ENCODE assay signal across 1 cellular context in the genomic region with DNA sequence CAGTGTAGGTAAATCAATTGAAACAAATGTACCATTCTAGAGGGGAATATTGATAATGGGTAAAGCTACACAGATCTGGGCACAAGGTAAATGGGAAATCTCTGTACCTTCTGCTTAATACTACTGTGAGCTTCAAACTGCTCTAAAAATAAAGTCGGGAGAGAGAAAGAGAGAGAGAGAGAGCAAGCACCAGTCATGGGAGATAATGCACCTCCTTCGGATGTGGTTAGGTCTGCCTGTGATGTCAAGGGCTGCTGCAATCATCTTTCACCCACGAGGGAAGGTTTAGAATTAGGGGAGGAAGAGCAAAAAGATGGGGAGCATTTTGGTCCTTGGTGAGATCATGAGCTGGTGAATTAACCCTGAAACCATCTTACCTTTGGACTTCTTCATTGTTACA.
TF ChIP-seq lines count a peak whose summit lies in the region.

No MANE protein-coding gene starts in this region.

TF ChIP-seq in K562, 482 proteins besides CTCF, POLR2A, EP300 and RAD21 (continued from another document and continues in another):
- TF ChIP-seq CEBPG (CRISPR knock-in tag; IDR thresholded peaks at IDR 0.05) (peak; percentile 57; the same call in 1 of the 2 replicates), CEBPG (tag; conservative IDR thresholded peaks at IDR 0.05 in 1 of 2, IDR thresholded peaks at IDR 0.05 in 1 of 2) (0 out of 4 replicates have a peak, but pooled peaks of 1 of the 2 experiments have one; percentile 36), CBX8 (IDR thresholded peaks at IDR 0.05; ENCODE audit: borderline replicate concordance, extremely low read depth, low read depth, low read length, poor library complexity, severe bottlenecking) (no peak), KAT8 (IDR thresholded peaks at IDR 0.05; ENCODE audit: low read depth) (no peak), CBX5 (IDR thresholded peaks at IDR 0.05; ENCODE audit: borderline replicate concordance, low read depth) (no peak), YY1 (IDR thresholded peaks at IDR 0.05; ENCODE audit: borderline replicate concordance in 1 of 3, control insufficient read depth in 1 of 3, extremely low read depth in 1 of 3, insufficient read depth in 3 of 3, insufficient read length in 1 of 3, insufficient replicate concordance in 2 of 3, low read depth in 1 of 3, low read length in 2 of 3) (no peak), BDP1 (IDR thresholded peaks at IDR 0.05; ENCODE audit: insufficient read depth, insufficient read length) (no peak), CREBBP (IDR thresholded peaks at IDR 0.05; ENCODE audit: low read depth, low read length) (no peak), ZFP30 (CRISPR knock-in tag; IDR thresholded peaks at IDR 0.05; ENCODE audit: borderline replicate concordance) (no peak), RCOR1 (IDR thresholded peaks at IDR 0.05; ENCODE audit: borderline replicate concordance in 1 of 2, low read depth in 2 of 2, low read length in 2 of 2) (peak in 1 of 2 experiments; percentile 74; a peak in 2 of 4 replicates), ZBTB17 (CRISPR knock-in tag; IDR thresholded peaks at IDR 0.05) (no peak), MCM7 (IDR thresholded peaks at IDR 0.05) (no peak), NFE2 (IDR thresholded peaks at IDR 0.05; ENCODE audit: low read depth) (peak; percentile 36; the same call in 1 of the 2 replicates), CBFB (CRISPR knock-in tag; IDR thresholded peaks at IDR 0.05) (no peak), MYBL2 (IDR thresholded peaks at IDR 0.05; ENCODE audit: low read depth) (no peak), MYBL2 (CRISPR knock-in tag; IDR thresholded peaks at IDR 0.05; ENCODE audit: borderline replicate concordance) (no peak), GTF2F1 (IDR thresholded peaks at IDR 0.05; ENCODE audit: low read depth, low read length) (no peak), CBX3 (IDR thresholded peaks at IDR 0.05; ENCODE audit: borderline replicate concordance in 1 of 2, low read length in 2 of 2) (peak in 1 of 2 experiments; percentile 29; a peak in 1 of 3 replicates), CBX2 (IDR thresholded peaks at IDR 0.05; ENCODE audit: insufficient read depth, low read length, poor library complexity, severe bottlenecking) (no peak), GTF2E2 (tag; IDR thresholded peaks at IDR 0.05) (0 out of 2 replicates have a peak, but pooled peaks have one; percentile 37), GABPB2 (CRISPR knock-in tag; conservative IDR thresholded peaks at IDR 0.05) (no peak), ZNF124 (CRISPR knock-in tag; IDR thresholded peaks at IDR 0.05) (no peak), RBM34 (IDR thresholded peaks at IDR 0.05; ENCODE audit: borderline replicate concordance, insufficient read depth, low read length) (no peak), HDAC3 (IDR thresholded peaks at IDR 0.05; ENCODE audit: borderline replicate concordance, partially characterized antibody) (no peak), HOXB6 (CRISPR knock-in tag; IDR thresholded peaks at IDR 0.05; ENCODE audit: borderline replicate concordance) (no peak), PTRF (tag; IDR thresholded peaks at IDR 0.05) (no peak), ZNF41 (CRISPR knock-in tag; conservative IDR thresholded peaks at IDR 0.05) (no peak), TRIM24 (IDR thresholded peaks at IDR 0.05) (0 out of 4 replicates have a peak, but pooled peaks of 1 of the 2 experiments have one; percentile 24), NFIC (IDR thresholded peaks at IDR 0.05) (no peak), C11orf30 (IDR thresholded peaks at IDR 0.05; ENCODE audit: low read depth) (no peak), FOXP1 (CRISPR knock-in tag; IDR thresholded peaks at IDR 0.05) (no peak), MAFF (IDR thresholded peaks at IDR 0.05; ENCODE audit: low read length) (no peak), MTA2 (IDR thresholded peaks at IDR 0.05; ENCODE audit: low read depth) (0 out of 2 replicates have a peak, but pooled peaks have one; percentile 12), ATF1 (CRISPR knock-in tag; IDR thresholded peaks at IDR 0.05) (no peak), ATF1 (tag; IDR thresholded peaks at IDR 0.05) (peak; percentile 44), KLF6 (CRISPR knock-in tag; IDR thresholded peaks at IDR 0.05; ENCODE audit: borderline replicate concordance) (no peak), SUPT5H (IDR thresholded peaks at IDR 0.05) (no peak), PHF21A (IDR thresholded peaks at IDR 0.05; ENCODE audit: borderline replicate concordance, low read depth) (no peak), L3MBTL2 (IDR thresholded peaks at IDR 0.05) (no peak; the same call in 1 of the 2 replicates), KLF1 (tag; IDR thresholded peaks at IDR 0.05) (no peak), FOXK1 (CRISPR knock-in tag; IDR thresholded peaks at IDR 0.05; ENCODE audit: borderline replicate concordance) (no peak), DPF2 (IDR thresholded peaks at IDR 0.05) (peak; percentile 66), NUFIP1 (IDR thresholded peaks at IDR 0.05; ENCODE audit: partially characterized antibody) (no peak), CTBP1 (IDR thresholded peaks at IDR 0.05; ENCODE audit: borderline replicate concordance) (peak; percentile 58; the same call in 1 of the 2 replicates), ILK (tag; IDR thresholded peaks at IDR 0.05; ENCODE audit: borderline replicate concordance, low read depth) (no peak), MEF2D (tag; conservative IDR thresholded peaks at IDR 0.05; ENCODE audit: low read depth) (peak; percentile 77), MYC (IDR thresholded peaks at IDR 0.05; ENCODE audit: low read depth, low read length) (peak; percentile 28; the same call in 1 of the 2 replicates), MYC (CRISPR knock-in tag; IDR thresholded peaks at IDR 0.05; ENCODE audit: borderline replicate concordance, low read depth) (no peak), ZNF57 (CRISPR knock-in tag; IDR thresholded peaks at IDR 0.05) (no peak), ZNF699 (CRISPR knock-in tag; IDR thresholded peaks at IDR 0.05; ENCODE audit: insufficient replicate concordance) (no peak), SMAD4 (CRISPR knock-in tag; conservative IDR thresholded peaks at IDR 0.05) (no peak), DACH1 (IDR thresholded peaks at IDR 0.05; ENCODE audit: partially characterized antibody) (no peak), TOE1 (IDR thresholded peaks at IDR 0.05; ENCODE audit: borderline replicate concordance) (no peak), TOE1 (CRISPR knock-in tag; IDR thresholded peaks at IDR 0.05; ENCODE audit: borderline replicate concordance, low read depth) (no peak)
- TF ChIP-seq, protein P1, sequence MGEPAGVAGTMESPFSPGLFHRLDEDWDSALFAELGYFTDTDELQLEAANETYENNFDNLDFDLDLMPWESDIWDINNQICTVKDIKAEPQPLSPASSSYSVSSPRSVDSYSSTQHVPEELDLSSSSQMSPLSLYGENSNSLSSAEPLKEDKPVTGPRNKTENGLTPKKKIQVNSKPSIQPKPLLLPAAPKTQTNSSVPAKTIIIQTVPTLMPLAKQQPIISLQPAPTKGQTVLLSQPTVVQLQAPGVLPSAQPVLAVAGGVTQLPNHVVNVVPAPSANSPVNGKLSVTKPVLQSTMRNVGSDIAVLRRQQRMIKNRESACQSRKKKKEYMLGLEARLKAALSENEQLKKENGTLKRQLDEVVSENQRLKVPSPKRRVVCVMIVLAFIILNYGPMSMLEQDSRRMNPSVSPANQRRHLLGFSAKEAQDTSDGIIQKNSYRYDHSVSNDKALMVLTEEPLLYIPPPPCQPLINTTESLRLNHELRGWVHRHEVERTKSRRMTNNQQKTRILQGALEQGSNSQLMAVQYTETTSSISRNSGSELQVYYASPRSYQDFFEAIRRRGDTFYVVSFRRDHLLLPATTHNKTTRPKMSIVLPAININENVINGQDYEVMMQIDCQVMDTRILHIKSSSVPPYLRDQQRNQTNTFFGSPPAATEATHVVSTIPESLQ (CRISPR knock-in tag; IDR thresholded peaks at IDR 0.05), result no peak
- TF ChIP-seq, protein P2, sequence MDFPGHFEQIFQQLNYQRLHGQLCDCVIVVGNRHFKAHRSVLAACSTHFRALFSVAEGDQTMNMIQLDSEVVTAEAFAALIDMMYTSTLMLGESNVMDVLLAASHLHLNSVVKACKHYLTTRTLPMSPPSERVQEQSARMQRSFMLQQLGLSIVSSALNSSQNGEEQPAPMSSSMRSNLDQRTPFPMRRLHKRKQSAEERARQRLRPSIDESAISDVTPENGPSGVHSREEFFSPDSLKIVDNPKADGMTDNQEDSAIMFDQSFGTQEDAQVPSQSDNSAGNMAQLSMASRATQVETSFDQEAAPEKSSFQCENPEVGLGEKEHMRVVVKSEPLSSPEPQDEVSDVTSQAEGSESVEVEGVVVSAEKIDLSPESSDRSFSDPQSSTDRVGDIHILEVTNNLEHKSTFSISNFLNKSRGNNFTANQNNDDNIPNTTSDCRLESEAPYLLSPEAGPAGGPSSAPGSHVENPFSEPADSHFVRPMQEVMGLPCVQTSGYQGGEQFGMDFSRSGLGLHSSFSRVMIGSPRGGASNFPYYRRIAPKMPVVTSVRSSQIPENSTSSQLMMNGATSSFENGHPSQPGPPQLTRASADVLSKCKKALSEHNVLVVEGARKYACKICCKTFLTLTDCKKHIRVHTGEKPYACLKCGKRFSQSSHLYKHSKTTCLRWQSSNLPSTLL (IDR thresholded peaks at IDR 0.05), result no peak
- TF ChIP-seq, protein P3, sequence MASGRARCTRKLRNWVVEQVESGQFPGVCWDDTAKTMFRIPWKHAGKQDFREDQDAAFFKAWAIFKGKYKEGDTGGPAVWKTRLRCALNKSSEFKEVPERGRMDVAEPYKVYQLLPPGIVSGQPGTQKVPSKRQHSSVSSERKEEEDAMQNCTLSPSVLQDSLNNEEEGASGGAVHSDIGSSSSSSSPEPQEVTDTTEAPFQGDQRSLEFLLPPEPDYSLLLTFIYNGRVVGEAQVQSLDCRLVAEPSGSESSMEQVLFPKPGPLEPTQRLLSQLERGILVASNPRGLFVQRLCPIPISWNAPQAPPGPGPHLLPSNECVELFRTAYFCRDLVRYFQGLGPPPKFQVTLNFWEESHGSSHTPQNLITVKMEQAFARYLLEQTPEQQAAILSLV (tag; IDR thresholded peaks at IDR 0.05), result no peak
- TF ChIP-seq, protein P4, sequence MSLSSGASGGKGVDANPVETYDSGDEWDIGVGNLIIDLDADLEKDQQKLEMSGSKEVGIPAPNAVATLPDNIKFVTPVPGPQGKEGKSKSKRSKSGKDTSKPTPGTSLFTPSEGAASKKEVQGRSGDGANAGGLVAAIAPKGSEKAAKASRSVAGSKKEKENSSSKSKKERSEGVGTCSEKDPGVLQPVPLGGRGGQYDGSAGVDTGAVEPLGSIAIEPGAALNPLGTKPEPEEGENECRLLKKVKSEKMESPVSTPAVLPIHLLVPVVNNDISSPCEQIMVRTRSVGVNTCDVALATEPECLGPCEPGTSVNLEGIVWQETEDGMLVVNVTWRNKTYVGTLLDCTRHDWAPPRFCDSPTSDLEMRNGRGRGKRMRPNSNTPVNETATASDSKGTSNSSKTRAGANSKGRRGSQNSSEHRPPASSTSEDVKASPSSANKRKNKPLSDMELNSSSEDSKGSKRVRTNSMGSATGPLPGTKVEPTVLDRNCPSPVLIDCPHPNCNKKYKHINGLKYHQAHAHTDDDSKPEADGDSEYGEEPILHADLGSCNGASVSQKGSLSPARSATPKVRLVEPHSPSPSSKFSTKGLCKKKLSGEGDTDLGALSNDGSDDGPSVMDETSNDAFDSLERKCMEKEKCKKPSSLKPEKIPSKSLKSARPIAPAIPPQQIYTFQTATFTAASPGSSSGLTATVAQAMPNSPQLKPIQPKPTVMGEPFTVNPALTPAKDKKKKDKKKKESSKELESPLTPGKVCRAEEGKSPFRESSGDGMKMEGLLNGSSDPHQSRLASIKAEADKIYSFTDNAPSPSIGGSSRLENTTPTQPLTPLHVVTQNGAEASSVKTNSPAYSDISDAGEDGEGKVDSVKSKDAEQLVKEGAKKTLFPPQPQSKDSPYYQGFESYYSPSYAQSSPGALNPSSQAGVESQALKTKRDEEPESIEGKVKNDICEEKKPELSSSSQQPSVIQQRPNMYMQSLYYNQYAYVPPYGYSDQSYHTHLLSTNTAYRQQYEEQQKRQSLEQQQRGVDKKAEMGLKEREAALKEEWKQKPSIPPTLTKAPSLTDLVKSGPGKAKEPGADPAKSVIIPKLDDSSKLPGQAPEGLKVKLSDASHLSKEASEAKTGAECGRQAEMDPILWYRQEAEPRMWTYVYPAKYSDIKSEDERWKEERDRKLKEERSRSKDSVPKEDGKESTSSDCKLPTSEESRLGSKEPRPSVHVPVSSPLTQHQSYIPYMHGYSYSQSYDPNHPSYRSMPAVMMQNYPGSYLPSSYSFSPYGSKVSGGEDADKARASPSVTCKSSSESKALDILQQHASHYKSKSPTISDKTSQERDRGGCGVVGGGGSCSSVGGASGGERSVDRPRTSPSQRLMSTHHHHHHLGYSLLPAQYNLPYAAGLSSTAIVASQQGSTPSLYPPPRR (CRISPR knock-in tag; IDR thresholded peaks at IDR 0.05; ENCODE audit: borderline replicate concordance), result no peak
- TF ChIP-seq, protein P5, sequence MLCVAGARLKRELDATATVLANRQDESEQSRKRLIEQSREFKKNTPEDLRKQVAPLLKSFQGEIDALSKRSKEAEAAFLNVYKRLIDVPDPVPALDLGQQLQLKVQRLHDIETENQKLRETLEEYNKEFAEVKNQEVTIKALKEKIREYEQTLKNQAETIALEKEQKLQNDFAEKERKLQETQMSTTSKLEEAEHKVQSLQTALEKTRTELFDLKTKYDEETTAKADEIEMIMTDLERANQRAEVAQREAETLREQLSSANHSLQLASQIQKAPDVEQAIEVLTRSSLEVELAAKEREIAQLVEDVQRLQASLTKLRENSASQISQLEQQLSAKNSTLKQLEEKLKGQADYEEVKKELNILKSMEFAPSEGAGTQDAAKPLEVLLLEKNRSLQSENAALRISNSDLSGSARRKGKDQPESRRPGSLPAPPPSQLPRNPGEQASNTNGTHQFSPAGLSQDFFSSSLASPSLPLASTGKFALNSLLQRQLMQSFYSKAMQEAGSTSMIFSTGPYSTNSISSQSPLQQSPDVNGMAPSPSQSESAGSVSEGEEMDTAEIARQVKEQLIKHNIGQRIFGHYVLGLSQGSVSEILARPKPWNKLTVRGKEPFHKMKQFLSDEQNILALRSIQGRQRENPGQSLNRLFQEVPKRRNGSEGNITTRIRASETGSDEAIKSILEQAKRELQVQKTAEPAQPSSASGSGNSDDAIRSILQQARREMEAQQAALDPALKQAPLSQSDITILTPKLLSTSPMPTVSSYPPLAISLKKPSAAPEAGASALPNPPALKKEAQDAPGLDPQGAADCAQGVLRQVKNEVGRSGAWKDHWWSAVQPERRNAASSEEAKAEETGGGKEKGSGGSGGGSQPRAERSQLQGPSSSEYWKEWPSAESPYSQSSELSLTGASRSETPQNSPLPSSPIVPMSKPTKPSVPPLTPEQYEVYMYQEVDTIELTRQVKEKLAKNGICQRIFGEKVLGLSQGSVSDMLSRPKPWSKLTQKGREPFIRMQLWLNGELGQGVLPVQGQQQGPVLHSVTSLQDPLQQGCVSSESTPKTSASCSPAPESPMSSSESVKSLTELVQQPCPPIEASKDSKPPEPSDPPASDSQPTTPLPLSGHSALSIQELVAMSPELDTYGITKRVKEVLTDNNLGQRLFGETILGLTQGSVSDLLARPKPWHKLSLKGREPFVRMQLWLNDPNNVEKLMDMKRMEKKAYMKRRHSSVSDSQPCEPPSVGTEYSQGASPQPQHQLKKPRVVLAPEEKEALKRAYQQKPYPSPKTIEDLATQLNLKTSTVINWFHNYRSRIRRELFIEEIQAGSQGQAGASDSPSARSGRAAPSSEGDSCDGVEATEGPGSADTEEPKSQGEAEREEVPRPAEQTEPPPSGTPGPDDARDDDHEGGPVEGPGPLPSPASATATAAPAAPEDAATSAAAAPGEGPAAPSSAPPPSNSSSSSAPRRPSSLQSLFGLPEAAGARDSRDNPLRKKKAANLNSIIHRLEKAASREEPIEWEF (CRISPR knock-in tag; IDR thresholded peaks at IDR 0.05), result no peak
